In the genomic region with DNA sequence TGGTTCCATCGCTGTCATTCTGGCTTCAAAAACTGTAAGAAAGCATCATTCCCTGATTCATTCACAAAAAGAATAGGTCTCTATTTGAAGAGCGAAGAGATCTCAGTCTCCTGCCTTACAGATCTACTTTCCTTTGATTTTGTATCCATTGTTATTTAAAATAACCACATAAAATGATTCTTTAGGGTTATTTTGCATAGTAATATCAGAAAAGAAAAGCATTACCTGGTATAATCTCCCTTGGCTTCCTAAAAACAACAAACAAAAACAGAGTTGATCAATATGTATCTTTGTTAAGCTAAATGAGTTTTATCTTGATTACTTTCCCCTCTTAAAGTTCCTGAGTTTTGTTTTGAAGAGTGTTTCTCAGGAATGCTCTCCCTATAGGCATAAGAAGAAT, we compare ENCODE assay signal across 14 cellular contexts.
DNase-seq lines count a peak whose midpoint lies in the region; ATAC-seq and TF ChIP-seq lines count a peak whose summit lies in the region.
"Had no signal": no experiment of that assay in that cellular context is flagged by ENCODE, and none has a peak within 500 bp of the region (broad histone marks: within the 10 kb centered on the region; RNA-seq: fewer than 3 reads in every experiment).

No MANE protein-coding gene starts in this region.

- no peak for TF ChIP-seq CTCF in endothelial cell (IDR thresholded peaks at IDR 0.05; ENCODE audit: unreplicated experiment)
- no peak for TF ChIP-seq CTCF in nephron (IDR thresholded peaks at IDR 0.05; ENCODE audit: unreplicated experiment in 3 of 3)

- peaks cover 54% of the 10 kb centered on the region for H3K4me1 Mint-ChIP-seq in endothelial cell (ENCODE audit: unreplicated experiment)
- peaks cover 53% of the 10 kb centered on the region for H3K4me1 Mint-ChIP-seq in nephron

- H3K27ac Mint-ChIP-seq in endothelial cell (ENCODE audit: unreplicated experiment) (peak overlapping the region; percentile 4), nephron (peak overlapping the region; percentile 91 to 93 (median 93))

- H3K27me3 ChIP-seq in HUES48 (ENCODE audit: control insufficient read depth, insufficient read depth, low read length) = peaks cover 63% of the 10 kb centered on the region
- H3K27me3 ChIP-seq: stomach had no signal

- peak overlapping the region; percentile 49 for H3K27ac ChIP-seq in HUES48 (ENCODE audit: low read depth, low read length)
- H3K27ac ChIP-seq: epithelial cell of prostate, prostate gland, VCaP had no signal

- H3K4me1 ChIP-seq in HUES48 (ENCODE audit: control insufficient read depth, insufficient read depth, low read length) = peaks cover 33% of the 10 kb centered on the region
- H3K4me1 ChIP-seq: prostate gland, stomach had no signal

- H3K36me3 Mint-ChIP-seq in endothelial cell (ENCODE audit: low read depth, unreplicated experiment) = peaks cover 7% of the 10 kb centered on the region
- H3K36me3 Mint-ChIP-seq in nephron (ENCODE audit: low read depth) = peaks cover 2% of the 10 kb centered on the region

- H3K36me3 ChIP-seq in HUES48 (ENCODE audit: control insufficient read depth, insufficient read depth, low read length) = no peaks in the 10 kb centered on the region
- H3K36me3 ChIP-seq: prostate gland, stomach had no signal

- H3K9me3 ChIP-seq in HUES48 (ENCODE audit: control insufficient read depth, insufficient read depth, low read length) = no peaks in the 10 kb centered on the region
- H3K9me3 ChIP-seq: prostate gland, stomach had no signal

- H3K4me3 Mint-ChIP-seq in endothelial cell (ENCODE audit: unreplicated experiment) (peak overlapping the region; percentile 92), nephron (peak overlapping the region; percentile 83 to 90 (median 85))

- no peak overlapping the region for H3K9ac ChIP-seq in HUES48 (ENCODE audit: low read depth, low read length)

- no peak overlapping the region for H3K4me3 ChIP-seq in HUES48 (ENCODE audit: low read depth, low read length)
- H3K4me3 ChIP-seq: prostate gland had no signal

- no peak for ATAC-seq in HG02884 (IDR thresholded peaks at IDR 0.05; ENCODE audit: unreplicated experiment)

- H3K9me3 Mint-ChIP-seq in endothelial cell (ENCODE audit: unreplicated experiment) (no peaks in the 10 kb centered on the region), nephron (no peaks in the 10 kb centered on the region)

- peaks cover 6% of the 10 kb centered on the region for H3K27me3 Mint-ChIP-seq in endothelial cell (ENCODE audit: unreplicated experiment)
- no peaks in the 10 kb centered on the region for H3K27me3 Mint-ChIP-seq in nephron (ENCODE audit: low read depth)

- DNase-seq in COLO829 (ENCODE audit: low spot score) = peak; percentile 23
- no peak for DNase-seq in endothelial cell (ENCODE audit: low spot score)
- DNase-seq in H4 (ENCODE audit: low spot score) = no peak
- no peak for DNase-seq in HuH-7 (ENCODE audit: low spot score)
- DNase-seq: AML-193, DMS153, NCI-H1092, stomach had no signal
